16 cellular contexts compared by ENCODE assay signal in the genomic region with DNA sequence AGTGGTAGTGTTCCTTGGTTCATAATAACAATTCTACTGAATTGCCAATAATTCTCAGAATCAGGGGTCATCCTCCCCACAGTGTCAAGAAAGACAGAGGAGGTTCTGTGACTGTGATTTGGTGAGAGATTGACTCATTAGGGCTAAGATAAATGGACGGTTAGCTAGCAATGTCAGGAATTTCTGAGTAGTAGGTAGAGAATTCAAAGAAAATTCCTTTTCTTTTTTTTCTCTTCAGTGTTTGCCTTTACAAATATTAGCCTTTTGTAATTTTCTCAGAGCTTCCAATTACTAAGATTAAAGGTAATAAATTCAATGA. TPM values are rescaled to one million over a fixed set of nuclear protein-coding genes. Genes with fewer than 3 reads are reported as not detected.
DNase-seq lines count a peak whose midpoint lies in the region; ATAC-seq, FAIRE-seq and TF ChIP-seq lines count a peak whose summit lies in the region.
"Had no signal": no experiment of that assay in that cellular context is flagged by ENCODE, and none has a peak within 500 bp of the region (broad histone marks: within the 10 kb centered on the region; RNA-seq: fewer than 3 reads in every experiment).

No MANE protein-coding gene starts in this region.

- no peaks in the 10 kb centered on the region for H3K36me3 ChIP-seq in osteoblast (ENCODE audit: insufficient read depth, low read length)
- H3K36me3 ChIP-seq: sigmoid colon had no signal

- FAIRE-seq in G401.6 (lab: Jason Lieb, UNC) = peak; percentile 97

- H3K4me2 ChIP-seq in osteoblast (ENCODE audit: insufficient read depth, low read length) = peak overlapping the region; percentile 29

- no peaks in the 10 kb centered on the region for H3K9me3 Mint-ChIP-seq in activated T-cell treated with anti-CD3 and anti-CD28 coated beads, Interleukin-2, amount 50 U/mL, for 24 hours
- H3K9me3 Mint-ChIP-seq: CD4-positive, CD25-positive, alpha-beta regulatory T cell; IgD-negative memory B cell; naive thymus-derived CD4-positive, alpha-beta T cell had no signal

- no peak overlapping the region for H3K4me3 Mint-ChIP-seq in activated T-cell treated with anti-CD3 and anti-CD28 coated beads, Interleukin-2, amount 50 U/mL, for 24 hours
- H3K4me3 Mint-ChIP-seq: CD4-positive, CD25-positive, alpha-beta regulatory T cell; IgD-negative memory B cell; naive thymus-derived CD4-positive, alpha-beta T cell had no signal

- no peaks in the 10 kb centered on the region for H3K36me3 Mint-ChIP-seq in activated T-cell treated with anti-CD3 and anti-CD28 coated beads, Interleukin-2, amount 50 U/mL, for 24 hours (ENCODE audit: low read depth)
- H3K36me3 Mint-ChIP-seq: CD4-positive, CD25-positive, alpha-beta regulatory T cell; naive thymus-derived CD4-positive, alpha-beta T cell had no signal

- no peak overlapping the region for H3K27ac Mint-ChIP-seq in activated T-cell treated with anti-CD3 and anti-CD28 coated beads, Interleukin-2, amount 50 U/mL, for 24 hours
- H3K27ac Mint-ChIP-seq: CD4-positive, CD25-positive, alpha-beta regulatory T cell; IgD-negative memory B cell; naive thymus-derived CD4-positive, alpha-beta T cell had no signal

- no peaks in the 10 kb centered on the region for H3K79me2 ChIP-seq in osteoblast (ENCODE audit: insufficient read depth, low read length)

- no peaks in the 10 kb centered on the region for H4K20me1 ChIP-seq in osteoblast (ENCODE audit: insufficient read depth, low read length)

- no peak for ATAC-seq in HG02610 (IDR thresholded peaks at IDR 0.05; ENCODE audit: unreplicated experiment)
- ATAC-seq in omental fat pad (ENCODE audit: low FRiP score) = no peak
- ATAC-seq: activated CD4-positive, CD25-positive, alpha-beta regulatory T cell treated with anti-CD3 and anti-CD28 coated beads, Interleukin-2, amount 50 U/mL, for 24 hours; naive thymus-derived CD4-positive, alpha-beta T cell had no signal

- H3K4me1 ChIP-seq in osteoblast (ENCODE audit: insufficient read depth, low read length) = peaks cover 29% of the 10 kb centered on the region
- H3K4me1 ChIP-seq: sigmoid colon had no signal

- H3K27me3 ChIP-seq in osteoblast (ENCODE audit: insufficient read depth, low read length) = no peaks in the 10 kb centered on the region
- H3K27me3 ChIP-seq: dorsolateral prefrontal cortex, sigmoid colon had no signal

- DNase-seq in RPMI7951 (ENCODE audit: low read depth) = peak; percentile 70
- no peak for DNase-seq in epithelial cell of prostate (ENCODE audit: low read depth, low spot score)
- no peak for DNase-seq in osteoblast (ENCODE audit: insufficient read length, low spot score, missing footprints)
- no peak for DNase-seq in activated CD8-positive, alpha-beta memory T cell treated with anti-CD3 and anti-CD28 coated beads, Interleukin-2, amount 50 U/mL, for 4 hours
- no peak for DNase-seq in activated T-cell treated with anti-CD3 and anti-CD28 coated beads, Interleukin-2, amount 50 U/mL, for 24 hours
- DNase-seq in omental fat pad (ENCODE audit: low spot score) = no peak
- DNase-seq: CD4-positive, CD25-positive, alpha-beta regulatory T cell; dorsolateral prefrontal cortex; naive thymus-derived CD4-positive, alpha-beta T cell; NCI-H1417; NCI-H345; sigmoid colon had no signal

- H2AFZ ChIP-seq in osteoblast (ENCODE audit: low read length) = no peak overlapping the region

- TF ChIP-seq CTCF in osteoblast (IDR thresholded peaks at IDR 0.05; ENCODE audit: extremely low read depth, low read depth, low read length) = no peak
- TF ChIP-seq CTCF in omental fat pad (IDR thresholded peaks at IDR 0.05) = no peak

- H3K27ac ChIP-seq in epithelial cell of prostate = peak overlapping the region; percentile 9
- peak overlapping the region; percentile 80 for H3K27ac ChIP-seq in osteoblast (ENCODE audit: low read depth, low read length)
- H3K27ac ChIP-seq: dorsolateral prefrontal cortex, sigmoid colon had no signal

- H3K27me3 Mint-ChIP-seq in activated T-cell treated with anti-CD3 and anti-CD28 coated beads, Interleukin-2, amount 50 U/mL, for 24 hours = peaks cover 7% of the 10 kb centered on the region
- H3K27me3 Mint-ChIP-seq: CD4-positive, CD25-positive, alpha-beta regulatory T cell had no signal

- peaks cover 7% of the 10 kb centered on the region for H3K4me1 Mint-ChIP-seq in activated T-cell treated with anti-CD3 and anti-CD28 coated beads, Interleukin-2, amount 50 U/mL, for 24 hours (ENCODE audit: low read depth)
- H3K4me1 Mint-ChIP-seq: IgD-negative memory B cell had no signal

- H3K4me3 ChIP-seq in osteoblast (ENCODE audit: insufficient read depth, low read length) = no peak overlapping the region
- H3K4me3 ChIP-seq: dorsolateral prefrontal cortex, sigmoid colon had no signal

- H3K9me3 ChIP-seq in osteoblast (ENCODE audit: low read depth, low read length) = no peaks in the 10 kb centered on the region
- H3K9me3 ChIP-seq: sigmoid colon had no signal

RNA-seq across cellular contexts. Expression of a gene that starts 16.8 kb away (rescaled TPM):
- total RNA-seq in RPMI7951 (2014; rRNA removed; shearing (Covaris generic)) = 35.1 and 44.2 TPM in 2 replicates
- 321 and 362 TPM in 2 replicates for total RNA-seq in osteoblast
- total RNA-seq in omental fat pad = 100 to 1,000 TPM; 229 to 252 (median 233) TPM
